In the genomic region with DNA sequence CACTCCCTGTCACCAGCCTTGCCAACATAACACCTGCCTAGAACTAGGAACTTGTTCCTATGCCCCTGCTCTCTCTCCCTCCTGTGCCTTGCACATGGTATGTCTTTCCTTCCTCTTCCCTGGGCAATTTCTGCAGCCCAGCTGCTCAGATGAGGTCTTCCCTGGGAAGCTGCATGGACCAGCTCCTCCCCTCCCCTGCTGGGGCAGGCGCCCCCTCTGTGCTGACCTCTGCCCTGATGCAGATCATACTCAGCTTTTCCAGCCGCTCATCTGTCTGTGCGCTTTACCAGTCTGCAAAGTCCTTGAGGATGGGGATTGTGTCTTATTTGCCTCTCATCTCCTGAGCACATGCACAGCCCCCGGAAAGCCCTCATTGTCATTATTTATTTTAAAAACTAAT, we compare ENCODE assay signal across 30 cellular contexts.
"Had no signal": no experiment of that assay in that cellular context is flagged by ENCODE, and none has a peak within 500 bp of the region (broad histone marks: within the 10 kb centered on the region; RNA-seq: fewer than 3 reads in every experiment).

No MANE protein-coding gene starts in this region.

- H3K27ac Mint-ChIP-seq: activated CD4-positive, alpha-beta memory T cell treated with anti-CD3 and anti-CD28 coated beads, Interleukin-2, amount 10 ng/mL, durations not matched to agents 7 days and 5 days; activated CD4-positive, alpha-beta T cell treated with anti-CD3 and anti-CD28 coated beads, Interleukin-2, amount 10 ng/mL, durations not matched to agents 7 days and 5 days; activated naive CD4-positive, alpha-beta T cell treated with anti-CD3 and anti-CD28 coated beads, Interleukin-2, amount 10 ng/mL, durations not matched to agents 7 days and 5 days; activated naive CD8-positive, alpha-beta T cell treated with anti-CD3 and anti-CD28 coated beads, Interleukin-2, amount 10 ng/mL, durations not matched to agents 7 days and 5 days; activated T-cell treated with anti-CD3 and anti-CD28 coated beads, Interleukin-2, amount 50 U/mL, for 24 hours; stimulated activated naive B cell treated with anti-CD40 and anti-IgM and Interleukin-4, amounts not matched to agents 10 μg/mL and 1 μg/mL and 100 μg/mL, for 72 hours; T-helper 1 cell treated with Interleukin-12 subunit alpha and Interleukin-12 subunit beta and Interleukin-4 antibody, amounts not matched to agents 30 μg/mL and 1 μg/mL, for 36 hours had no signal

- H3K27ac ChIP-seq: left ventricle myocardium inferior, parathyroid adenoma, sigmoid colon, stomach, thyroid gland, upper lobe of right lung, WERI-Rb-1 had no signal

- ATAC-seq: esophagus mucosa; mucosa of descending colon; stimulated activated naive B cell treated with anti-CD40 and anti-IgM and Interleukin-4, amounts not matched to agents 10 μg/mL and 1 μg/mL and 100 μg/mL, for 72 hours; upper lobe of right lung had no signal

- H3K27me3 ChIP-seq: sigmoid colon, stomach, thyroid gland, upper lobe of right lung had no signal

- H3K36me3 ChIP-seq: left ventricle myocardium inferior, sigmoid colon, stomach, thyroid gland, upper lobe of right lung, WERI-Rb-1 had no signal

- DNase-seq: activated CD4-positive, alpha-beta memory T cell treated with anti-CD3 and anti-CD28 coated beads, Interleukin-2, amount 10 ng/mL, durations not matched to agents 7 days and 5 days; activated CD4-positive, alpha-beta T cell treated with anti-CD3 and anti-CD28 coated beads, Interleukin-2, amount 10 ng/mL, durations not matched to agents 7 days and 5 days; activated CD4-positive, CD25-positive, alpha-beta regulatory T cell treated with anti-CD3 and anti-CD28 coated beads, Interleukin-2, amount 50 U/mL, for 72 hours; activated CD8-positive, alpha-beta memory T cell treated with anti-CD3 and anti-CD28 coated beads, Interleukin-2, amount 50 U/mL, for 48 hours; activated gamma-delta T cell; activated naive CD4-positive, alpha-beta T cell treated with anti-CD3 and anti-CD28 coated beads, Interleukin-2, amount 10 ng/mL, durations not matched to agents 7 days and 5 days; activated naive CD8-positive, alpha-beta T cell treated with anti-CD3 and anti-CD28 coated beads, Interleukin-2, amount 10 ng/mL, durations not matched to agents 7 days and 5 days; activated T-cell treated with anti-CD3 and anti-CD28 coated beads, Interleukin-2, amount 50 U/mL, for 24 hours; caudate nucleus; foreskin fibroblast; kidney glomerular epithelial cell; left ventricle myocardium inferior; mesendoderm; mucosa of descending colon; occipital lobe; sigmoid colon; small intestine; stimulated activated CD4-positive, alpha-beta T cell treated with anti-CD3 and anti-CD28 coated beads, Interleukin-1b, Interleukin-23, amount 100 ng/mL, for 48 hours; stimulated activated CD4-positive, alpha-beta T cell treated with anti-CD3 and anti-CD28 coated beads, Interleukin-4, amount 100 ng/mL, for 4 hours; stimulated activated CD8-positive, alpha-beta memory T cell treated with anti-CD3 and anti-CD28 coated beads, Interleukin-4, amount 100 ng/mL, for 48 hours; stimulated activated naive B cell treated with anti-CD40 and anti-IgM and Interleukin-4, amounts not matched to agents 10 μg/mL and 1 μg/mL and 100 μg/mL, for 72 hours; stomach; T1000; upper lobe of right lung; WERI-Rb-1 had no signal

- H3K4me3 ChIP-seq: left ventricle myocardium inferior, lung, mucosa of descending colon, sigmoid colon, stomach, thyroid gland, upper lobe of right lung had no signal

- H3K4me3 Mint-ChIP-seq: activated CD4-positive, alpha-beta memory T cell treated with anti-CD3 and anti-CD28 coated beads, Interleukin-2, amount 10 ng/mL, durations not matched to agents 7 days and 5 days; activated CD4-positive, alpha-beta T cell treated with anti-CD3 and anti-CD28 coated beads, Interleukin-2, amount 10 ng/mL, durations not matched to agents 7 days and 5 days; activated naive CD4-positive, alpha-beta T cell treated with anti-CD3 and anti-CD28 coated beads, Interleukin-2, amount 10 ng/mL, durations not matched to agents 7 days and 5 days; activated naive CD8-positive, alpha-beta T cell treated with anti-CD3 and anti-CD28 coated beads, Interleukin-2, amount 10 ng/mL, durations not matched to agents 7 days and 5 days; activated T-cell treated with anti-CD3 and anti-CD28 coated beads, Interleukin-2, amount 50 U/mL, for 24 hours; stimulated activated naive B cell treated with anti-CD40 and anti-IgM and Interleukin-4, amounts not matched to agents 10 μg/mL and 1 μg/mL and 100 μg/mL, for 72 hours; T-helper 1 cell treated with Interleukin-12 subunit alpha and Interleukin-12 subunit beta and Interleukin-4 antibody, amounts not matched to agents 30 μg/mL and 1 μg/mL, for 36 hours had no signal

- H3K9me3 Mint-ChIP-seq: activated CD4-positive, alpha-beta memory T cell treated with anti-CD3 and anti-CD28 coated beads, Interleukin-2, amount 10 ng/mL, durations not matched to agents 7 days and 5 days; activated naive CD4-positive, alpha-beta T cell treated with anti-CD3 and anti-CD28 coated beads, Interleukin-2, amount 10 ng/mL, durations not matched to agents 7 days and 5 days; activated naive CD8-positive, alpha-beta T cell treated with anti-CD3 and anti-CD28 coated beads, Interleukin-2, amount 10 ng/mL, durations not matched to agents 7 days and 5 days; activated T-cell treated with anti-CD3 and anti-CD28 coated beads, Interleukin-2, amount 50 U/mL, for 24 hours; T-helper 1 cell treated with Interleukin-12 subunit alpha and Interleukin-12 subunit beta and Interleukin-4 antibody, amounts not matched to agents 30 μg/mL and 1 μg/mL, for 36 hours had no signal

- H3K9me3 ChIP-seq: left ventricle myocardium inferior, mucosa of descending colon, sigmoid colon, stomach, thyroid gland, upper lobe of right lung had no signal

- H3K27me3 Mint-ChIP-seq: activated T-cell treated with anti-CD3 and anti-CD28 coated beads, Interleukin-2, amount 50 U/mL, for 24 hours; stimulated activated naive B cell treated with anti-CD40 and anti-IgM and Interleukin-4, amounts not matched to agents 10 μg/mL and 1 μg/mL and 100 μg/mL, for 72 hours had no signal
